In genomic region chr4:47271296-47271695, GRCh38 we compare ENCODE assay signal across 25 cellular contexts.
"Had no signal": no experiment of that assay in that cellular context is flagged by ENCODE, and none has a peak within 500 bp of the region (broad histone marks: within the 10 kb centered on the region; RNA-seq: fewer than 3 reads in every experiment).

No MANE protein-coding gene starts in this region.

- H3K9me3 Mint-ChIP-seq: activated B cell treated with CpG ODN at 0.5 μM for 24 hours; activated CD4-positive, alpha-beta memory T cell treated with anti-CD3 and anti-CD28 coated beads for 36 hours; activated naive CD4-positive, alpha-beta T cell treated with anti-CD3 and anti-CD28 coated beads for 36 hours; activated naive CD8-positive, alpha-beta T cell treated with anti-CD3 and anti-CD28 coated beads, Interleukin-2, amount 10 ng/mL, durations not matched to agents 7 days and 5 days; activated T-cell treated with anti-CD3 and anti-CD28 coated beads, Interleukin-2, amount 50 U/mL, for 72 hours; effector memory CD8-positive, alpha-beta T cell; mesothelial cell of epicardium; naive thymus-derived CD8-positive, alpha-beta T cell; type B pancreatic cell had no signal

- H3K27ac ChIP-seq: spleen, thoracic aorta, vagina had no signal

- DNase-seq: activated B cell treated with CpG ODN at 0.5 μM for 24 hours; activated CD4-positive, alpha-beta memory T cell treated with anti-CD3 and anti-CD28 coated beads for 36 hours; activated CD4-positive, alpha-beta T cell treated with anti-CD3 and anti-CD28 coated beads for 48 hours; activated effector memory CD4-positive, alpha-beta T cell treated with Interleukin-2 at 50 U/mL for 16 hours; activated naive CD4-positive, alpha-beta T cell treated with anti-CD3 and anti-CD28 coated beads for 36 hours; activated naive CD8-positive, alpha-beta T cell treated with anti-CD3 and anti-CD28 coated beads, Interleukin-2, amount 10 ng/mL, durations not matched to agents 7 days and 5 days; activated T-cell treated with anti-CD3 and anti-CD28 coated beads, Interleukin-2, amount 50 U/mL, for 72 hours; amniotic stem cell; effector memory CD8-positive, alpha-beta T cell; foreskin melanocyte; glutamatergic neuron; hippocampal formation; left ventricle myocardium superior; mammary epithelial cell; naive thymus-derived CD8-positive, alpha-beta T cell; retina; spleen; stimulated activated CD4-positive, alpha-beta T cell treated with anti-CD3 and anti-CD28 coated beads, Interleukin-4, amount 100 ng/mL, for 1 hour; stimulated activated naive CD4-positive, alpha-beta T cell; T-helper 9 cell had no signal

- H3K27me3 Mint-ChIP-seq: type B pancreatic cell had no signal

- H3K27ac Mint-ChIP-seq: activated B cell treated with CpG ODN at 0.5 μM for 24 hours; activated CD4-positive, alpha-beta memory T cell treated with anti-CD3 and anti-CD28 coated beads for 36 hours; activated naive CD4-positive, alpha-beta T cell treated with anti-CD3 and anti-CD28 coated beads for 36 hours; activated naive CD8-positive, alpha-beta T cell treated with anti-CD3 and anti-CD28 coated beads, Interleukin-2, amount 10 ng/mL, durations not matched to agents 7 days and 5 days; activated T-cell treated with anti-CD3 and anti-CD28 coated beads, Interleukin-2, amount 50 U/mL, for 72 hours; effector memory CD8-positive, alpha-beta T cell; mesothelial cell of epicardium; naive thymus-derived CD8-positive, alpha-beta T cell; type B pancreatic cell had no signal

- H3K4me3 Mint-ChIP-seq: activated B cell treated with CpG ODN at 0.5 μM for 24 hours; activated CD4-positive, alpha-beta memory T cell treated with anti-CD3 and anti-CD28 coated beads for 36 hours; activated naive CD4-positive, alpha-beta T cell treated with anti-CD3 and anti-CD28 coated beads for 36 hours; activated naive CD8-positive, alpha-beta T cell treated with anti-CD3 and anti-CD28 coated beads, Interleukin-2, amount 10 ng/mL, durations not matched to agents 7 days and 5 days; activated T-cell treated with anti-CD3 and anti-CD28 coated beads, Interleukin-2, amount 50 U/mL, for 72 hours; effector memory CD8-positive, alpha-beta T cell; mesothelial cell of epicardium; naive thymus-derived CD8-positive, alpha-beta T cell; type B pancreatic cell had no signal

- ATAC-seq: activated T-cell treated with anti-CD3 and anti-CD28 coated beads, Interleukin-2, amount 50 U/mL, for 72 hours; effector memory CD8-positive, alpha-beta T cell; esophagus mucosa; naive thymus-derived CD8-positive, alpha-beta T cell had no signal

- H3K36me3 Mint-ChIP-seq: activated CD4-positive, alpha-beta memory T cell treated with anti-CD3 and anti-CD28 coated beads for 36 hours; activated naive CD8-positive, alpha-beta T cell treated with anti-CD3 and anti-CD28 coated beads, Interleukin-2, amount 10 ng/mL, durations not matched to agents 7 days and 5 days; mesothelial cell of epicardium; naive thymus-derived CD8-positive, alpha-beta T cell; type B pancreatic cell had no signal

- H3K4me1 Mint-ChIP-seq: activated B cell treated with CpG ODN at 0.5 μM for 24 hours; activated naive CD8-positive, alpha-beta T cell treated with anti-CD3 and anti-CD28 coated beads, Interleukin-2, amount 10 ng/mL, durations not matched to agents 7 days and 5 days; mesothelial cell of epicardium; naive thymus-derived CD8-positive, alpha-beta T cell had no signal
